16 cellular contexts compared by ENCODE assay signal in genomic region chr7:98618786-98619185, GRCh38. TPM values are rescaled to one million over a fixed set of nuclear protein-coding genes. Genes with fewer than 3 reads are reported as not detected.
DNase-seq lines count a peak whose midpoint lies in the region; ATAC-seq and TF ChIP-seq lines count a peak whose summit lies in the region.
"Had no signal": no experiment of that assay in that cellular context is flagged by ENCODE, and none has a peak within 500 bp of the region (broad histone marks: within the 10 kb centered on the region; RNA-seq: fewer than 3 reads in every experiment).

No MANE protein-coding gene starts in this region.

- TF ChIP-seq CTCF in natural killer cell (IDR thresholded peaks at IDR 0.05) (no peak), RWPE2 (IDR thresholded peaks at IDR 0.05; ENCODE audit: poor library complexity, severe bottlenecking) (no peak), hepatocyte (IDR thresholded peaks at IDR 0.05; ENCODE audit: poor library complexity) (no peak)

- H3K4me3 Mint-ChIP-seq in natural killer cell: peak overlapping the region; percentile 74
- no peak overlapping the region for H3K4me3 Mint-ChIP-seq in natural killer cell treated with Interleukin-12 subunit alpha and Interleukin-12 subunit beta and Interleukin-15 and Interleukin-18, amount 100 ng/mL, for 72 hours
- H3K4me3 Mint-ChIP-seq: activated B cell treated with CpG ODN at 0.5 μM for 24 hours; dendritic cell treated with granulocyte-macrophage colony-stimulating factor and Interleukin-4, amounts not matched to agents 40 ng/mL and 50 ng/mL, for 4 days had no signal

- H2AFZ ChIP-seq in hepatocyte: no peak overlapping the region

- H3K9me3 Mint-ChIP-seq in natural killer cell: peaks cover 0 to under 1% of the 10 kb centered on the region in 2 donors
- no peaks in the 10 kb centered on the region for H3K9me3 Mint-ChIP-seq in natural killer cell treated with Interleukin-12 subunit alpha and Interleukin-12 subunit beta and Interleukin-15 and Interleukin-18, amount 100 ng/mL, for 72 hours
- H3K9me3 Mint-ChIP-seq: activated B cell treated with CpG ODN at 0.5 μM for 24 hours had no signal

- no peaks in the 10 kb centered on the region for H3K36me3 ChIP-seq in RWPE2 (ENCODE audit: low read depth)
- no peaks in the 10 kb centered on the region for H3K36me3 ChIP-seq in hepatocyte (replicated peaks; ENCODE audit: insufficient read depth, low read depth)
- H3K36me3 ChIP-seq: gastroesophageal sphincter had no signal

- H4K20me1 ChIP-seq in hepatocyte (ENCODE audit: insufficient read depth, poor library complexity, severe bottlenecking): no peaks in the 10 kb centered on the region

- H3K27ac ChIP-seq in RWPE2 (ENCODE audit: poor library complexity, severe bottlenecking): no peak overlapping the region
- no peak overlapping the region for H3K27ac ChIP-seq in hepatocyte

- no peak overlapping the region for H3K27ac Mint-ChIP-seq in natural killer cell
- no peak overlapping the region for H3K27ac Mint-ChIP-seq in natural killer cell treated with Interleukin-12 subunit alpha and Interleukin-12 subunit beta and Interleukin-15 and Interleukin-18, amount 100 ng/mL, for 72 hours
- H3K27ac Mint-ChIP-seq: activated B cell treated with CpG ODN at 0.5 μM for 24 hours; dendritic cell treated with granulocyte-macrophage colony-stimulating factor and Interleukin-4, amounts not matched to agents 40 ng/mL and 50 ng/mL, for 4 days had no signal

- H3K9me3 ChIP-seq in RWPE2 (ENCODE audit: severe bottlenecking): peaks cover 2% of the 10 kb centered on the region
- H3K9me3 ChIP-seq in hepatocyte (ENCODE audit: low read depth): no peaks in the 10 kb centered on the region
- H3K9me3 ChIP-seq: gastroesophageal sphincter, SK-N-SH had no signal

- ATAC-seq in natural killer cell (no peak), RWPE2 (ENCODE audit: low read depth) (peak; percentile 43)
- ATAC-seq in natural killer cell treated with Interleukin-12 subunit alpha and Interleukin-12 subunit beta and Interleukin-15 and Interleukin-18, amount 100 ng/mL, for 72 hours: no peak
- ATAC-seq: gastroesophageal sphincter, left cardiac atrium had no signal

- intact Hi-C loops in natural killer cell (cut with micrococcal nuclease): no loop called here

- H3K4me1 Mint-ChIP-seq in natural killer cell: no peaks in the 10 kb centered on the region
- H3K4me1 Mint-ChIP-seq in natural killer cell treated with Interleukin-12 subunit alpha and Interleukin-12 subunit beta and Interleukin-15 and Interleukin-18, amount 100 ng/mL, for 72 hours (ENCODE audit: low read depth in 2 of 2): peaks cover 2 to 3% of the 10 kb centered on the region in 2 donors

- H3K4me1 ChIP-seq in RWPE2 (ENCODE audit: insufficient read depth, poor library complexity, severe bottlenecking): no peaks in the 10 kb centered on the region
- H3K4me1 ChIP-seq in hepatocyte (ENCODE audit: insufficient read depth): no peaks in the 10 kb centered on the region

- H3K36me3 Mint-ChIP-seq in natural killer cell: peaks cover 5% of the 10 kb centered on the region
- H3K36me3 Mint-ChIP-seq in natural killer cell treated with Interleukin-12 subunit alpha and Interleukin-12 subunit beta and Interleukin-15 and Interleukin-18, amount 100 ng/mL, for 72 hours: no peaks in the 10 kb centered on the region

- H3K27me3 ChIP-seq in RWPE2 (ENCODE audit: insufficient read depth, poor library complexity, severe bottlenecking): peaks cover 81% of the 10 kb centered on the region
- peaks cover 77% of the 10 kb centered on the region for H3K27me3 ChIP-seq in hepatocyte

- H3K4me2 ChIP-seq in hepatocyte: peak overlapping the region; percentile 54
- H3K4me2 ChIP-seq: SK-N-SH had no signal

- 21% methylated on average over 2 of the region's 2 CpGs for WGBS in hepatocyte (ENCODE audit: low lambda C conversion rate, missing lambda C conversion rate)

- H3K4me3 ChIP-seq in RWPE2 (ENCODE audit: severe bottlenecking): no peak overlapping the region
- H3K4me3 ChIP-seq in hepatocyte: no peak overlapping the region

- DNase-seq in natural killer cell (no peak), RWPE2 (ENCODE audit: low spot score) (no peak), hepatocyte (ENCODE audit: low spot score) (no peak), iPS-NIHi7 (ENCODE audit: extremely low spot score) (no peak), DMS53 (lab: John Stamatoyannopoulos, UW) (no peak), superior temporal gyrus (ENCODE audit: extremely low spot score) (no peak)
- DNase-seq in natural killer cell treated with Interleukin-12 subunit alpha and Interleukin-12 subunit beta and Interleukin-15 and Interleukin-18, amount 100 ng/mL, for 72 hours (ENCODE audit: low spot score): no peak
- DNase-seq in activated naive CD4-positive, alpha-beta T cell treated with anti-CD3 and anti-CD28 coated beads, Interleukin-2, amount 50 U/mL, for 16 hours: no peak
- DNase-seq: activated B cell treated with CpG ODN at 0.5 μM for 24 hours, AML-193, left cardiac atrium, NCI-H187 had no signal

- no peaks in the 10 kb centered on the region for H3K9me2 ChIP-seq in hepatocyte (replicated peaks; ENCODE audit: insufficient read depth)
- H3K9me2 ChIP-seq: SK-N-SH had no signal

- peaks cover 20 to 45% of the 10 kb centered on the region in 2 donors for H3K27me3 Mint-ChIP-seq in natural killer cell (ENCODE audit: low read depth in 2 of 2)
- H3K27me3 Mint-ChIP-seq in natural killer cell treated with Interleukin-12 subunit alpha and Interleukin-12 subunit beta and Interleukin-15 and Interleukin-18, amount 100 ng/mL, for 72 hours: peaks cover 28 to 29% of the 10 kb centered on the region in 2 donors

- H3K79me2 ChIP-seq in hepatocyte: no peaks in the 10 kb centered on the region

RNA-seq across cellular contexts. Expression of gene NPTX2, which starts 1.7 kb away (rescaled TPM):
- total RNA-seq in natural killer cell: under 1 TPM in 1 of 3 donors, not detected in 2; 0.14 TPM
- under 1 TPM in 1 of 2 donors, not detected in 1; 0.20 TPM for total RNA-seq in natural killer cell treated with Interleukin-12 subunit alpha and Interleukin-12 subunit beta and Interleukin-15 and Interleukin-18, amount 100 ng/mL, for 72 hours
- total RNA-seq in hepatocyte: 3.0 TPM in 2 replicates
- 2.2 and 5.5 TPM in 2 replicates for polyA plus RNA-seq in hepatocyte
- total RNA-seq: activated B cell treated with CpG ODN at 0.5 μM for 24 hours, HT1080 had no signal
